ENCODE assay signal across 14 cellular contexts in the genomic region with DNA sequence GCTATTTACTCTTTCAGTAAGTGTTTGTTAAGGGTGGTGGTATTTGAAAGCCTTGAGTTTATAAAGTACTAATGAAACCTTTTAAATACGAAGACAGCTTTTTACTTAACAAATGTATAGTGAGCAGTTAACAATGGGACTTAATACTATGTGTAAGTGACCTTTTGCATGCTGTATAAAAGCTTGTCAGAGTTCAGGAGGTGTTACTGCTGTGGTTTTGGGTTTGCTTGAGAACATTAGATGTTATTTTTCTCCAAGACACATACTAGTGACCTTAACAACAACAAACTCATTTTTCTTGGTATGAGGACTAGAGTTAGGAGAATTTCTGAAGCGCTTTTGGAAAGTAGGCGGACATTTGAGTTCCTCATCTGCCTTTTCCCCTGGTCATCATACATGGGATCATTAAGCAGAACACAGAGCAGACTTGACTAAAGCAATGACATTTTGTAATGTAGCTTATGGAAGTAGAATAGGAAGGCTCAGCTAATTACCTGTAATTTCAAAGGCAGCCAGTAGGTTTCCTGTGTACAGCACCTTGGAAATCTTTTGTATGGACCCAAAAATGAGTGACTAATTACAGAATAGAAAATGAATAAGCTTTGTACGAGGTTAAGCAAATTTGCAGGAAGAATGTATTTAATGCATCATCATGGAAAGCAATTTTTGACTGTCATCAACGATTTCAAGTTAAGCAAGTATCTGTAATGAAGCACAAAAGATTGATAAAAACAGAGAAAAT. TPM values are rescaled to one million over a fixed set of nuclear protein-coding genes. Genes with fewer than 3 reads are reported as not detected.
DNase-seq lines count a peak whose midpoint lies in the region; ATAC-seq and TF ChIP-seq lines count a peak whose summit lies in the region.
"Had no signal": no experiment of that assay in that cellular context is flagged by ENCODE, and none has a peak within 500 bp of the region (broad histone marks: within the 10 kb centered on the region; RNA-seq: fewer than 3 reads in every experiment).

No MANE protein-coding gene starts in this region.

- in situ Hi-C loops in KBM-7 (cut with MboI; ENCODE audit: low pct_unique_long_range_greater_than_20kb, low sequenced_read_pairs), result no loop called here

- H3K9me3 ChIP-seq in CD4-positive, CD25-positive, alpha-beta regulatory T cell (ENCODE audit: control insufficient read depth in 2 of 2, low read length in 2 of 2), result no peaks in the 10 kb centered on the region
- H3K9me3 ChIP-seq: mucosa of descending colon, suprapubic skin had no signal

- peak overlapping the region in 2 of 4 donors; percentile 9 to 40 for H3K4me3 Mint-ChIP-seq in CD4-positive, CD25-positive, alpha-beta regulatory T cell
- no peak overlapping the region for H3K4me3 Mint-ChIP-seq in mesothelial cell of epicardium
- peak overlapping the region in 5 of 10 donors; percentile 16 to 70 (median 51) for H3K4me3 Mint-ChIP-seq in naive thymus-derived CD8-positive, alpha-beta T cell

- no peaks in the 10 kb centered on the region for H3K27me3 Mint-ChIP-seq in CD4-positive, CD25-positive, alpha-beta regulatory T cell
- no peaks in the 10 kb centered on the region for H3K27me3 Mint-ChIP-seq in mesothelial cell of epicardium (ENCODE audit: low read depth)
- no peaks in the 10 kb centered on the region for H3K27me3 Mint-ChIP-seq in naive thymus-derived CD8-positive, alpha-beta T cell

- H3K27ac ChIP-seq in CD4-positive, CD25-positive, alpha-beta regulatory T cell (ENCODE audit: insufficient read depth, low read length, poor library complexity, severe bottlenecking), result no peak overlapping the region
- H3K27ac ChIP-seq: cardiac muscle cell, suprapubic skin had no signal

- POLR2A ChIA-PET in naive thymus-derived CD8-positive, alpha-beta T cell (lab: Charles Lee), result no interaction called here

- H3K4me1 Mint-ChIP-seq in CD4-positive, CD25-positive, alpha-beta regulatory T cell, result peaks cover 18 to 55% (median 48%) of the 10 kb centered on the region in 4 donors
- H3K4me1 Mint-ChIP-seq in mesothelial cell of epicardium, result peaks cover 34% of the 10 kb centered on the region
- peaks cover 30 to 62% (median 58%) of the 10 kb centered on the region in 4 donors for H3K4me1 Mint-ChIP-seq in naive thymus-derived CD8-positive, alpha-beta T cell

- TF ChIP-seq CTCF in GM12874 (IDR thresholded peaks at IDR 0.05; ENCODE audit: insufficient read depth, low read depth, low read length) (peak; percentile 40; the same call in 1 of the 2 replicates), mesothelial cell of epicardium (IDR thresholded peaks at IDR 0.05; ENCODE audit: unreplicated experiment) (peak; percentile 54)

- no peaks in the 10 kb centered on the region for H3K27me3 ChIP-seq in CD4-positive, CD25-positive, alpha-beta regulatory T cell (ENCODE audit: control insufficient read depth, insufficient read depth, low read length)
- H3K27me3 ChIP-seq: cardiac muscle cell, suprapubic skin had no signal

- H3K9me3 Mint-ChIP-seq in CD4-positive, CD25-positive, alpha-beta regulatory T cell, result no peaks in the 10 kb centered on the region
- H3K9me3 Mint-ChIP-seq in mesothelial cell of epicardium, result no peaks in the 10 kb centered on the region
- H3K9me3 Mint-ChIP-seq in naive thymus-derived CD8-positive, alpha-beta T cell, result peaks cover 0 to 3% (median 0%) of the 10 kb centered on the region in 9 donors

- DNase-seq in CD4-positive, CD25-positive, alpha-beta regulatory T cell, result no peak
- peak; percentile 42 for DNase-seq in RKO (ENCODE audit: low spot score)
- no peak for DNase-seq in mesothelial cell of epicardium (ENCODE audit: low spot score in 2 of 2, unreplicated experiment in 2 of 2)
- DNase-seq in naive thymus-derived CD8-positive, alpha-beta T cell, result no peak
- no peak for DNase-seq in NCI-H2227 (lab: John Stamatoyannopoulos, UW; ENCODE audit: unreplicated experiment)
- DNase-seq in NCI-H1417 (lab: John Stamatoyannopoulos, UW), result no peak
- DNase-seq in KBM-7, result no peak
- DNase-seq: activated gamma-delta T cell treated with Interleukin-2 at 50 U/mL for 16 hours, mucosa of descending colon, NCI-H510A, right cardiac atrium had no signal

- H3K27ac Mint-ChIP-seq in CD4-positive, CD25-positive, alpha-beta regulatory T cell, result peak overlapping the region; percentile 32 to 74 (median 48)
- H3K27ac Mint-ChIP-seq in mesothelial cell of epicardium, result peak overlapping the region; percentile 2
- peak overlapping the region in 3 of 10 donors; percentile 31 to 54 (median 49) for H3K27ac Mint-ChIP-seq in naive thymus-derived CD8-positive, alpha-beta T cell

- no peaks in the 10 kb centered on the region for H3K36me3 Mint-ChIP-seq in CD4-positive, CD25-positive, alpha-beta regulatory T cell
- peaks cover 8% of the 10 kb centered on the region for H3K36me3 Mint-ChIP-seq in mesothelial cell of epicardium
- H3K36me3 Mint-ChIP-seq in naive thymus-derived CD8-positive, alpha-beta T cell, result peaks cover 0 to 4% (median 2%) of the 10 kb centered on the region in 3 donors

- H3K4me3 ChIP-seq in CD4-positive, CD25-positive, alpha-beta regulatory T cell (ENCODE audit: low read depth, low read length), result no peak overlapping the region
- H3K4me3 ChIP-seq: cardiac muscle cell, mucosa of descending colon, suprapubic skin had no signal

- no peaks in the 10 kb centered on the region for H3K36me3 ChIP-seq in CD4-positive, CD25-positive, alpha-beta regulatory T cell (ENCODE audit: control insufficient read depth, insufficient read depth, low read length)
- H3K36me3 ChIP-seq: cardiac muscle cell, suprapubic skin had no signal

- ATAC-seq in CD4-positive, CD25-positive, alpha-beta regulatory T cell (ENCODE audit: low read depth in 2 of 2), result no peak
- no peak for ATAC-seq in naive thymus-derived CD8-positive, alpha-beta T cell
- ATAC-seq: mucosa of descending colon, right cardiac atrium had no signal

- H3K4me1 ChIP-seq in CD4-positive, CD25-positive, alpha-beta regulatory T cell (ENCODE audit: control insufficient read depth, insufficient read depth, low read length, poor library complexity, severe bottlenecking), result peaks cover 14% of the 10 kb centered on the region

RNA-seq across cellular contexts. Expression of gene CDYL, which starts 14.1 kb away (rescaled TPM):
- total RNA-seq in CD4-positive, CD25-positive, alpha-beta regulatory T cell, result 27.0 TPM
- 1 to 10 TPM; 3.1 to 5.0 (median 4.0) TPM for polyA plus RNA-seq in CD4-positive, CD25-positive, alpha-beta regulatory T cell
- total RNA-seq in mesothelial cell of epicardium, result 104 to 112 TPM (median 109 TPM) in 3 replicates
- 10 to 100 TPM; 47.8 to 49.3 TPM for total RNA-seq in naive thymus-derived CD8-positive, alpha-beta T cell
- polyA plus RNA-seq in naive thymus-derived CD8-positive, alpha-beta T cell, result 1 to 10 TPM; 5.6 to 6.1 (median 5.7) TPM
